26 cellular contexts compared by ENCODE assay signal in the genomic region with DNA sequence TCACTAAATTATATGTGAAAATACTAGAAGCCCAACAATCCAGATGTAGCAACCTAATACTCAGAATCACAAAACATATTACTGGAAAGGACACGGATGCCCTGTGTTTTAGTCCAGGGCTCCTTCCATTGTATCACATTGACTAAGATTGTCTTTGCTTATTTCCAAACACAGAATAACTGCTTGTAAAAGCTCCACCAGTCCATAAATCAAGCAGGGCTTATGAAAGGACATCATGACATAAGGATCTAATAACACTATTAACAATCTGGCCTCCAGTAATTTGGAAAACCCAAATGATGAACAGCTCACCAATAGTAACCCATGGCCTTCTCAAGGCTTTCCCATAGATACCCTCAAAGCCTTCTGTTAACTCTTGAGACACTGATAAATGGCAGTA.
"Had no signal": no experiment of that assay in that cellular context is flagged by ENCODE, and none has a peak within 500 bp of the region (broad histone marks: within the 10 kb centered on the region; RNA-seq: fewer than 3 reads in every experiment).

No MANE protein-coding gene starts in this region.

- H3K9me3 ChIP-seq: esophagus squamous epithelium, gastroesophageal sphincter, psoas muscle, sigmoid colon, thoracic aorta, upper lobe of right lung, uterus had no signal

- H3K36me3 ChIP-seq: ovary, uterus had no signal

- H3K27ac ChIP-seq: coronary artery, esophagus squamous epithelium, foreskin keratinocyte, gastroesophageal sphincter, heart left ventricle, hepatocyte, ovary, psoas muscle, sigmoid colon, spleen, thoracic aorta, tibial nerve, upper lobe of right lung, uterus had no signal

- H3K4me2 ChIP-seq: hepatocyte had no signal

- H3K4me1 ChIP-seq: esophagus squamous epithelium, foreskin keratinocyte, gastroesophageal sphincter, psoas muscle, sigmoid colon, spleen, upper lobe of right lung, uterus had no signal

- H3K79me2 ChIP-seq: hepatocyte had no signal

- H3K27me3 ChIP-seq: esophagus squamous epithelium, foreskin keratinocyte, gastroesophageal sphincter, heart left ventricle, hepatocyte, ovary, sigmoid colon, spleen, tibial nerve, upper lobe of right lung, uterus had no signal

- ATAC-seq: foreskin keratinocyte; gastroesophageal sphincter; heart left ventricle; left lobe of liver; natural killer cell; psoas muscle; right cardiac atrium; stimulated activated memory B cell treated with anti-CD40 and anti-IgM and Interleukin-4, amounts not matched to agents 10 μg/mL and 1 μg/mL and 100 μg/mL, for 72 hours; upper lobe of right lung had no signal

- H3K4me3 ChIP-seq: coronary artery, esophagus squamous epithelium, gastroesophageal sphincter, heart left ventricle, hepatocyte, lung, ovary, psoas muscle, sigmoid colon, spleen, thoracic aorta, tibial nerve, upper lobe of right lung, uterus had no signal

- H2AFZ ChIP-seq: hepatocyte had no signal

- DNase-seq: dermis blood vessel endothelial cell; effector memory CD4-positive, alpha-beta T cell; erythroblast; esophagus squamous epithelium; foreskin keratinocyte; heart left ventricle; kidney; natural killer cell; occipital lobe; ovary; posterior cingulate gyrus; psoas muscle; right cardiac atrium; sigmoid colon; spleen; stimulated activated CD4-positive, alpha-beta T cell treated with anti-CD3 and anti-CD28 coated beads, Interleukin-4, amount 100 ng/mL, for 4 hours; upper lobe of right lung; uterus had no signal
